In genomic region chr10:11611248-11612003, GRCh38 we compare ENCODE assay signal across 1 cellular context.
TF ChIP-seq lines count a peak whose summit lies in the region.

Gene USP6NL, minus strand, starts transcription at chr10:11611650. Its CDS starts 14,016 bp downstream, at chr10:11597634.

TF ChIP-seq in HepG2, 621 proteins besides CTCF, POLR2A, EP300 and RAD21 (continued from another document):
- no peak for TF ChIP-seq RERE (CRISPR knock-in tag; IDR thresholded peaks at IDR 0.05; ENCODE audit: low read depth)
- TF ChIP-seq NR2F1 (CRISPR knock-in tag; IDR thresholded peaks at IDR 0.05) = no peak
- no peak for TF ChIP-seq ZSCAN25 (CRISPR knock-in tag; IDR thresholded peaks at IDR 0.05)
- TF ChIP-seq SIX1 (CRISPR knock-in tag; IDR thresholded peaks at IDR 0.05; ENCODE audit: borderline replicate concordance) = no peak
- no peak for TF ChIP-seq REXO4 (CRISPR knock-in tag; IDR thresholded peaks at IDR 0.05; ENCODE audit: borderline replicate concordance)
- TF ChIP-seq SNAPC5 (CRISPR knock-in tag; IDR thresholded peaks at IDR 0.05; ENCODE audit: borderline replicate concordance) = no peak
- TF ChIP-seq MXD1 (CRISPR knock-in tag; IDR thresholded peaks at IDR 0.05) = no peak; the same call in 1 of the 2 replicates
TF ChIP-seq in HepG2: peak in this region for 94.
